Comparison of ENCODE assay signal across 8 cellular contexts in genomic region chr4:107719211-107719926, GRCh38. TPM values are rescaled to one million over a fixed set of nuclear protein-coding genes. Genes with fewer than 3 reads are reported as not detected.
DNase-seq lines count a peak whose midpoint lies in the region; ATAC-seq, FAIRE-seq and TF ChIP-seq lines count a peak whose summit lies in the region.

No MANE protein-coding gene starts in this region.

- peak; percentile 4 for ATAC-seq in HG03280 (IDR thresholded peaks at IDR 0.05; ENCODE audit: unreplicated experiment)
- no peak for ATAC-seq in right lobe of liver

- no peak for TF ChIP-seq POLR2A in right lobe of liver (IDR thresholded peaks at IDR 0.05)
- no peak for TF ChIP-seq POLR2A in suprapubic skin (IDR thresholded peaks at IDR 0.05)

- H3K27ac ChIP-seq in colonic mucosa (peak overlapping the region; percentile 90), right lobe of liver (peak overlapping the region in 2 of 3 donors; percentile 37 to 47), suprapubic skin (peak overlapping the region; percentile 80)

- TF ChIP-seq CTCF in colonic mucosa (IDR thresholded peaks at IDR 0.05): no peak
- no peak for TF ChIP-seq CTCF in right lobe of liver (IDR thresholded peaks at IDR 0.05)
- no peak for TF ChIP-seq CTCF in suprapubic skin (IDR thresholded peaks at IDR 0.05)

- no peak for TF ChIP-seq EP300 in suprapubic skin (IDR thresholded peaks at IDR 0.05)

- H3K4me1 ChIP-seq in colonic mucosa (peaks cover 3% of the 10 kb centered on the region), right lobe of liver (peaks cover 0 to 5% (median 0%) of the 10 kb centered on the region in 4 donors), suprapubic skin (peaks cover 23% of the 10 kb centered on the region)

- FAIRE-seq in GM19239 (lab: Jason Lieb, UNC): peak; percentile 74

- WGBS in right lobe of liver (ENCODE audit: insufficient coverage, low coverage, low lambda C conversion rate, missing lambda C conversion rate): 6% methylated on average over 14 of the region's 28 CpGs
- 2% methylated on average over 17 of the region's 28 CpGs for WGBS in suprapubic skin

- peak overlapping the region; percentile 68 to 75 for H3K9ac ChIP-seq in colonic mucosa (ENCODE audit: low read depth in 2 of 2, low read length in 2 of 2)

- intact Hi-C loops in colonic mucosa (cut with DNase I): no loop called here
- intact Hi-C loops in right lobe of liver (cut with DNase I): no loop called here

- no peaks in the 10 kb centered on the region for H3K27me3 ChIP-seq in colonic mucosa
- H3K27me3 ChIP-seq in right lobe of liver: no peaks in the 10 kb centered on the region
- H3K27me3 ChIP-seq in suprapubic skin: no peaks in the 10 kb centered on the region

- H3K9me3 ChIP-seq in colonic mucosa (no peaks in the 10 kb centered on the region), right lobe of liver (no peaks in the 10 kb centered on the region), suprapubic skin (no peaks in the 10 kb centered on the region)

- peak; percentile 55 for DNase-seq in CD1c-positive myeloid dendritic cell (ENCODE audit: extremely low spot score)
- DNase-seq in GM19239 (ENCODE audit: insufficient read length, low spot score): peak; percentile 4
- DNase-seq in SIG-M5 treated with dmso at 0.1 percent for 504 hours (lab: John Stamatoyannopoulos, UW; ENCODE audit: unreplicated experiment): peak; percentile 71
- DNase-seq in colonic mucosa: no peak
- no peak for DNase-seq in right lobe of liver
- DNase-seq in suprapubic skin (ENCODE audit: low spot score in 2 of 2): no peak
- DNase-seq in KG1 (lab: John Stamatoyannopoulos, UW): no peak

- peak overlapping the region; percentile 95 for H3K4me3 ChIP-seq in colonic mucosa
- H3K4me3 ChIP-seq in right lobe of liver: peak overlapping the region; percentile 74 to 86 (median 79)
- H3K4me3 ChIP-seq in suprapubic skin: peak overlapping the region; percentile 72

- no peaks in the 10 kb centered on the region for H3K36me3 ChIP-seq in colonic mucosa
- no peaks in the 10 kb centered on the region for H3K36me3 ChIP-seq in right lobe of liver
- no peaks in the 10 kb centered on the region for H3K36me3 ChIP-seq in suprapubic skin

RNA-seq across cellular contexts. Expression of gene PAPSS1, which starts 0.7 kb away (rescaled TPM):
- 10 to 100 TPM; 21.1 to 22.5 TPM for total RNA-seq in colonic mucosa
- 1 to 10 TPM; 3.7 to 7.6 (median 6.8) TPM for total RNA-seq in right lobe of liver
- total RNA-seq in suprapubic skin: 10 to 100 TPM; 44.4 to 58.4 (median 52.0) TPM

Comparison
In these comparisons a context has a peak if more than half of its experiments do, and no peak if none do; other contexts are left out.
1. DNase-seq: peak in CD1c-positive myeloid dendritic cell (single experiment), GM19239 (single experiment) and SIG-M5 treated with dmso at 0.1 percent for 504 hours (single experiment); none in colonic mucosa (single experiment), right lobe of liver (0 of 3), suprapubic skin (0 of 2) and KG1 (single experiment).
2. Peak in every context shown above with its lines, with median percentiles within 50 percentile points of each other: H3K27ac ChIP-seq and H3K4me3 ChIP-seq.